Comparison of ENCODE assay signal across 8 cellular contexts in the genomic region with DNA sequence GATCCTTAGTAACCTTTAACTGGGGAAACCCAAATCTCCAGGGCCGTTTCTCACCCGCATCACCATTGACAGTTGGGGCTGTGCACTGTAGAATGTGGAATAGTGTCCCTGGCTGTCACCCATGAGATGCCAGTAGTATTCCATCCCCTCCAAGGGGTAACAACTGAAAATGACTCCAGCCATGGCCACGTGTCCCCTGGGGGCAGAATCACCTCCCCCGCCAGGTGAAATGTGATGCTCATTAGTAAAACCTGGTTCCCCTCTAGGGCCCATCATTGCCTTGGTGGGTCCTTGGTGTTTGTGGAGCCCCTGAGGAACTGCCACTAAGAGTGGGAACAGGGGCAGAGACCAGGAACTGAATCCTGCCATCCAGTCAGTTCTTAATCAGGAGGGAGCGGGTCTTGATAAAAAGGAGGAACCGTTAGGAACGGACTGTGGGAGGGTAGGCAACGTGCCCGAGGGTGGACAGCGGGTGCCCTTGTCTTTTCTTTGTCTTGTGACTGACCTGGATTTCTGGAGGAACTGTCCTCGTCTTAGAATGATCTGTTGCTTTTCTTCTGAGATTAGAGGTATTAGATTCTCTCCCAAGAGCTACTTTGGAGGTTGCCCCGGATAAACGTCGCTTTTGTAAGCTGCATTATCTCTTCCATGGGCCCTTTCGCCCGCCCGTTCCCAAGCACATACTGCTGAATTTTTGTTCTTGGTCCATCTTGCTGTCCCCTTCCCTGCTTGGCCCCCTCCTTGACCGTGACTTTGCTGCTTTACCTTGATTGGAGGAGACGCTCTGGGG. TPM values are rescaled to one million over a fixed set of nuclear protein-coding genes. Genes with fewer than 3 reads are reported as not detected.
DNase-seq lines count a peak whose midpoint lies in the region; ATAC-seq and TF ChIP-seq lines count a peak whose summit lies in the region.
"Had no signal": no experiment of that assay in that cellular context is flagged by ENCODE, and none has a peak within 500 bp of the region (broad histone marks: within the 10 kb centered on the region; RNA-seq: fewer than 3 reads in every experiment).

No MANE protein-coding gene starts in this region.

- H3K4me3 ChIP-seq in stomach smooth muscle (ENCODE audit: low read length in 2 of 2), result peak overlapping the region; percentile 56 to 72

- ATAC-seq in HG03097 (IDR thresholded peaks at IDR 0.05; ENCODE audit: low FRiP score, unreplicated experiment) (no peak), GM18502 (IDR thresholded peaks at IDR 0.05; ENCODE audit: poor library complexity, unreplicated experiment) (no peak)

- H3K36me3 ChIP-seq in stomach smooth muscle (ENCODE audit: control insufficient read depth in 2 of 2, insufficient read depth in 2 of 2, low read length in 2 of 2), result no peaks in the 10 kb centered on the region

- peak overlapping the region; percentile 99 for H3K27ac Mint-ChIP-seq in HFFc6
- H3K27ac Mint-ChIP-seq in activated T-helper 1 cell treated with anti-CD3 and anti-CD28 coated beads, Interleukin-12 subunit alpha, Interleukin-12 subunit beta, Interleukin-2, Interleukin-4 antibody, amounts not matched to agents 30 ng/mL and 10 ng/mL and 1 ng/mL, durations not matched to agents 14 hours and 24 hours and 36 hours, result peak overlapping the region; percentile 84

- intact Hi-C loops in activated T-helper 1 cell treated with anti-CD3 and anti-CD28 coated beads, Interleukin-12 subunit alpha, Interleukin-12 subunit beta, Interleukin-2, Interleukin-4 antibody, amounts not matched to agents 30 ng/mL and 10 ng/mL and 1 ng/mL, durations not matched to agents 14 hours and 24 hours and 36 hours (cut with micrococcal nuclease), result loop anchor here (5.0 kb wide), 2 partner anchors 422 to 1073 kb away; a partner anchor contains a TSS

- no peaks in the 10 kb centered on the region for H3K9me3 Mint-ChIP-seq in HFFc6
- no peaks in the 10 kb centered on the region for H3K9me3 Mint-ChIP-seq in activated T-helper 1 cell treated with anti-CD3 and anti-CD28 coated beads, Interleukin-12 subunit alpha, Interleukin-12 subunit beta, Interleukin-2, Interleukin-4 antibody, amounts not matched to agents 30 ng/mL and 10 ng/mL and 1 ng/mL, durations not matched to agents 14 hours and 24 hours and 36 hours

- H3K9ac ChIP-seq in stomach smooth muscle (ENCODE audit: low read length in 2 of 2), result peak overlapping the region; percentile 71 to 73

- peak overlapping the region; percentile 94 for H3K4me3 Mint-ChIP-seq in HFFc6
- peak overlapping the region; percentile 67 for H3K4me3 Mint-ChIP-seq in activated T-helper 1 cell treated with anti-CD3 and anti-CD28 coated beads, Interleukin-12 subunit alpha, Interleukin-12 subunit beta, Interleukin-2, Interleukin-4 antibody, amounts not matched to agents 30 ng/mL and 10 ng/mL and 1 ng/mL, durations not matched to agents 14 hours and 24 hours and 36 hours

- peaks cover 68% of the 10 kb centered on the region for H3K4me1 ChIP-seq in stomach smooth muscle (ENCODE audit: control insufficient read depth, insufficient read depth, low read length)

- peaks cover 9% of the 10 kb centered on the region for H3K36me3 Mint-ChIP-seq in HFFc6 (ENCODE audit: low read depth)
- peaks cover 11% of the 10 kb centered on the region for H3K36me3 Mint-ChIP-seq in activated T-helper 1 cell treated with anti-CD3 and anti-CD28 coated beads, Interleukin-12 subunit alpha, Interleukin-12 subunit beta, Interleukin-2, Interleukin-4 antibody, amounts not matched to agents 30 ng/mL and 10 ng/mL and 1 ng/mL, durations not matched to agents 14 hours and 24 hours and 36 hours (ENCODE audit: low read depth)

- H3K27me3 ChIP-seq in stomach smooth muscle (ENCODE audit: control insufficient read depth in 1 of 2, insufficient read depth in 2 of 2, low read length in 2 of 2), result no peaks in the 10 kb centered on the region

- peak overlapping the region; percentile 90 for H3K27ac ChIP-seq in stomach smooth muscle (ENCODE audit: low read length)

- H3K9me3 ChIP-seq in stomach smooth muscle (ENCODE audit: control insufficient read depth in 2 of 2, low read length in 2 of 2), result no peaks in the 10 kb centered on the region

- peaks cover 59% of the 10 kb centered on the region for H3K4me1 Mint-ChIP-seq in HFFc6 (ENCODE audit: low read depth)
- peaks cover 46% of the 10 kb centered on the region for H3K4me1 Mint-ChIP-seq in activated T-helper 1 cell treated with anti-CD3 and anti-CD28 coated beads, Interleukin-12 subunit alpha, Interleukin-12 subunit beta, Interleukin-2, Interleukin-4 antibody, amounts not matched to agents 30 ng/mL and 10 ng/mL and 1 ng/mL, durations not matched to agents 14 hours and 24 hours and 36 hours (ENCODE audit: low read depth)

- H3K27me3 Mint-ChIP-seq in HFFc6 (ENCODE audit: insufficient read depth), result peaks cover 4% of the 10 kb centered on the region
- H3K27me3 Mint-ChIP-seq in activated T-helper 1 cell treated with anti-CD3 and anti-CD28 coated beads, Interleukin-12 subunit alpha, Interleukin-12 subunit beta, Interleukin-2, Interleukin-4 antibody, amounts not matched to agents 30 ng/mL and 10 ng/mL and 1 ng/mL, durations not matched to agents 14 hours and 24 hours and 36 hours (ENCODE audit: insufficient read depth), result no peaks in the 10 kb centered on the region

- no peak for DNase-seq in HFFc6
- no peak for DNase-seq in activated T-helper 1 cell treated with anti-CD3 and anti-CD28 coated beads, Interleukin-12 subunit alpha, Interleukin-12 subunit beta, Interleukin-2, Interleukin-4 antibody, amounts not matched to agents 30 ng/mL and 10 ng/mL and 1 ng/mL, durations not matched to agents 14 hours and 24 hours and 36 hours (ENCODE audit: low spot score)
- peak; percentile 44 for DNase-seq in inferior parietal cortex (ENCODE audit: extremely low spot score)
- DNase-seq in SKM-1 treated with dmso at 0.1 percent for 144 hours (lab: John Stamatoyannopoulos, UW; ENCODE audit: unreplicated experiment), result no peak
- DNase-seq: NCI-H1417 had no signal

- TF ChIP-seq CTCF in HFFc6 (IDR thresholded peaks at IDR 0.05), result no peak

RNA-seq across cellular contexts. Expression of a gene that starts 3.5 kb away (rescaled TPM):
- 10 to 100 TPM; 81.2 to 89.0 (median 83.4) TPM for total RNA-seq in HFFc6 (2021; fragmentation: NEBNext Ultra II Directional; extraction: Animal tissue kit (Norgen Biotek cat#: 25700))
- total RNA-seq in activated T-helper 1 cell treated with anti-CD3 and anti-CD28 coated beads, Interleukin-12 subunit alpha, Interleukin-12 subunit beta, Interleukin-2, Interleukin-4 antibody, amounts not matched to agents 30 ng/mL and 10 ng/mL and 1 ng/mL, durations not matched to agents 14 hours and 24 hours and 36 hours, result 134 and 137 TPM in 2 replicates

RNA-seq across cellular contexts. Expression of a gene that starts 3.9 kb away (rescaled TPM):
- 10 to 100 TPM in 5 of 6 experiments, 1 to 10 TPM in 1; 7.6 to 13.2 (median 12.2) TPM for total RNA-seq in HFFc6 (2021; fragmentation: NEBNext Ultra II Directional; extraction: Animal tissue kit (Norgen Biotek cat#: 25700))
- total RNA-seq in activated T-helper 1 cell treated with anti-CD3 and anti-CD28 coated beads, Interleukin-12 subunit alpha, Interleukin-12 subunit beta, Interleukin-2, Interleukin-4 antibody, amounts not matched to agents 30 ng/mL and 10 ng/mL and 1 ng/mL, durations not matched to agents 14 hours and 24 hours and 36 hours, result 32.8 and 34.9 TPM in 2 replicates

RNA-seq across cellular contexts. Expression of a gene that starts 52.5 kb away (rescaled TPM):
- under 1 TPM in 5 of 6 experiments, not detected in 1; 0.11 to 0.20 (median 0.14) TPM for total RNA-seq in HFFc6 (2021; fragmentation: NEBNext Ultra II Directional; extraction: Animal tissue kit (Norgen Biotek cat#: 25700))
- total RNA-seq in activated T-helper 1 cell treated with anti-CD3 and anti-CD28 coated beads, Interleukin-12 subunit alpha, Interleukin-12 subunit beta, Interleukin-2, Interleukin-4 antibody, amounts not matched to agents 30 ng/mL and 10 ng/mL and 1 ng/mL, durations not matched to agents 14 hours and 24 hours and 36 hours, result 0.18 TPM in 1 of 2 replicates, not detected in the other
